1 cellular context compared by ENCODE assay signal in the genomic region with DNA sequence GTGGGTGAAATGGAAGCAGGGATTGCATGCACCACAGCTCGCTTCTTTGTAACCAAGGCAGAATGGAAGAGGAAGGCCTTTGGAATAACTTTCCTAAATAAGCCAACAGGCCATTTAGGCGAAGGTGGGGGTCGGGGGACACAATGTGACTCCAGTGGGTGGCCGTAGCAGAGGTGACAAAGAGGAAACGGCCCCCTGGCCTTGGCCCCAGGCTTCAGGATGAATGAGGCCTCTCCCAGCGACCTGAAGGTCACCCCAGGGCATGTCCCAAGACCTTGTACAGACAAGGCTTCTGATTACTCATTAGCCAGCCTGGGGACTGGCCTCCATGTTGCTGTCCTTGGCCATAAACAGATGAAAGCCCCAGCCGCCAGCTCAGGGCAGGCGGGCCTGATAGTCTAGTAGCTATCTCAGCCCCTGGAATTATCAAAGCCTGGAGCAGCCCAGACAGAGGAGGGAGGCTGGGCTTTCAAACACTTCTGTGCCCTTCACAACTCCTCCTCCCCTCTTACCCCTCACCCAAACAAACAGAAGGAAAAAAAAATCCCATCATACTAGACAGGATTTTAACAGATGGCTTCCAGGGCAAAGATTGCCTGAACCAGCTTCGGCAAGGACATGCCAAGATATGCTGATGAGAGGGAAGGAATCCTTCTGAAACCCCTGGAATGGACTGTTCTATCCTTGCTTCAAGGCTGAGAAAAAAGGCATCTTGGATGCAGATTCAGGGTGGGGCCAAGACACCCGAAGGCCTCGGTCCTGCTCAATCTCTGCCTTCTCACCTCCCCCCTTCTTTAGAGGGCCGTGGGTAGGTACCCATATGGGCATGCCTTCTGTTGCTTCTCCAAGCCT.
TF ChIP-seq lines count a peak whose summit lies in the region.

No MANE protein-coding gene starts in this region.

TF ChIP-seq in HepG2, 621 proteins besides CTCF, POLR2A, EP300 and RAD21 (continued from another document and continues in another):
- TF ChIP-seq HNF4G (IDR thresholded peaks at IDR 0.05; ENCODE audit: borderline replicate concordance, low read depth, low read length), result peak; percentile 75
- peak; percentile 92 for TF ChIP-seq HNF4G (CRISPR knock-in tag; IDR thresholded peaks at IDR 0.05; ENCODE audit: borderline replicate concordance, low read depth)
- peak; percentile 99 for TF ChIP-seq TBX2 (CRISPR knock-in tag; IDR thresholded peaks at IDR 0.05; ENCODE audit: borderline replicate concordance)
- TF ChIP-seq ZSCAN31 (CRISPR knock-in tag; IDR thresholded peaks at IDR 0.05; ENCODE audit: low read depth), result peak; percentile 48; the same call in 1 of the 2 replicates
- TF ChIP-seq ELF3 (CRISPR knock-in tag; IDR thresholded peaks at IDR 0.05), result peak; percentile 95
- TF ChIP-seq IKZF4 (CRISPR knock-in tag; IDR thresholded peaks at IDR 0.05; ENCODE audit: borderline replicate concordance, low read depth, not compliant biosample characterization), result no peak
- TF ChIP-seq, protein P1, sequence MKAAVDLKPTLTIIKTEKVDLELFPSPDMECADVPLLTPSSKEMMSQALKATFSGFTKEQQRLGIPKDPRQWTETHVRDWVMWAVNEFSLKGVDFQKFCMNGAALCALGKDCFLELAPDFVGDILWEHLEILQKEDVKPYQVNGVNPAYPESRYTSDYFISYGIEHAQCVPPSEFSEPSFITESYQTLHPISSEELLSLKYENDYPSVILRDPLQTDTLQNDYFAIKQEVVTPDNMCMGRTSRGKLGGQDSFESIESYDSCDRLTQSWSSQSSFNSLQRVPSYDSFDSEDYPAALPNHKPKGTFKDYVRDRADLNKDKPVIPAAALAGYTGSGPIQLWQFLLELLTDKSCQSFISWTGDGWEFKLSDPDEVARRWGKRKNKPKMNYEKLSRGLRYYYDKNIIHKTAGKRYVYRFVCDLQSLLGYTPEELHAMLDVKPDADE (CRISPR knock-in tag; IDR thresholded peaks at IDR 0.05), result no peak
- TF ChIP-seq TCF7L2 (IDR thresholded peaks at IDR 0.05; ENCODE audit: low read depth, low read length), result peak; percentile 95
- TF ChIP-seq, protein P2, sequence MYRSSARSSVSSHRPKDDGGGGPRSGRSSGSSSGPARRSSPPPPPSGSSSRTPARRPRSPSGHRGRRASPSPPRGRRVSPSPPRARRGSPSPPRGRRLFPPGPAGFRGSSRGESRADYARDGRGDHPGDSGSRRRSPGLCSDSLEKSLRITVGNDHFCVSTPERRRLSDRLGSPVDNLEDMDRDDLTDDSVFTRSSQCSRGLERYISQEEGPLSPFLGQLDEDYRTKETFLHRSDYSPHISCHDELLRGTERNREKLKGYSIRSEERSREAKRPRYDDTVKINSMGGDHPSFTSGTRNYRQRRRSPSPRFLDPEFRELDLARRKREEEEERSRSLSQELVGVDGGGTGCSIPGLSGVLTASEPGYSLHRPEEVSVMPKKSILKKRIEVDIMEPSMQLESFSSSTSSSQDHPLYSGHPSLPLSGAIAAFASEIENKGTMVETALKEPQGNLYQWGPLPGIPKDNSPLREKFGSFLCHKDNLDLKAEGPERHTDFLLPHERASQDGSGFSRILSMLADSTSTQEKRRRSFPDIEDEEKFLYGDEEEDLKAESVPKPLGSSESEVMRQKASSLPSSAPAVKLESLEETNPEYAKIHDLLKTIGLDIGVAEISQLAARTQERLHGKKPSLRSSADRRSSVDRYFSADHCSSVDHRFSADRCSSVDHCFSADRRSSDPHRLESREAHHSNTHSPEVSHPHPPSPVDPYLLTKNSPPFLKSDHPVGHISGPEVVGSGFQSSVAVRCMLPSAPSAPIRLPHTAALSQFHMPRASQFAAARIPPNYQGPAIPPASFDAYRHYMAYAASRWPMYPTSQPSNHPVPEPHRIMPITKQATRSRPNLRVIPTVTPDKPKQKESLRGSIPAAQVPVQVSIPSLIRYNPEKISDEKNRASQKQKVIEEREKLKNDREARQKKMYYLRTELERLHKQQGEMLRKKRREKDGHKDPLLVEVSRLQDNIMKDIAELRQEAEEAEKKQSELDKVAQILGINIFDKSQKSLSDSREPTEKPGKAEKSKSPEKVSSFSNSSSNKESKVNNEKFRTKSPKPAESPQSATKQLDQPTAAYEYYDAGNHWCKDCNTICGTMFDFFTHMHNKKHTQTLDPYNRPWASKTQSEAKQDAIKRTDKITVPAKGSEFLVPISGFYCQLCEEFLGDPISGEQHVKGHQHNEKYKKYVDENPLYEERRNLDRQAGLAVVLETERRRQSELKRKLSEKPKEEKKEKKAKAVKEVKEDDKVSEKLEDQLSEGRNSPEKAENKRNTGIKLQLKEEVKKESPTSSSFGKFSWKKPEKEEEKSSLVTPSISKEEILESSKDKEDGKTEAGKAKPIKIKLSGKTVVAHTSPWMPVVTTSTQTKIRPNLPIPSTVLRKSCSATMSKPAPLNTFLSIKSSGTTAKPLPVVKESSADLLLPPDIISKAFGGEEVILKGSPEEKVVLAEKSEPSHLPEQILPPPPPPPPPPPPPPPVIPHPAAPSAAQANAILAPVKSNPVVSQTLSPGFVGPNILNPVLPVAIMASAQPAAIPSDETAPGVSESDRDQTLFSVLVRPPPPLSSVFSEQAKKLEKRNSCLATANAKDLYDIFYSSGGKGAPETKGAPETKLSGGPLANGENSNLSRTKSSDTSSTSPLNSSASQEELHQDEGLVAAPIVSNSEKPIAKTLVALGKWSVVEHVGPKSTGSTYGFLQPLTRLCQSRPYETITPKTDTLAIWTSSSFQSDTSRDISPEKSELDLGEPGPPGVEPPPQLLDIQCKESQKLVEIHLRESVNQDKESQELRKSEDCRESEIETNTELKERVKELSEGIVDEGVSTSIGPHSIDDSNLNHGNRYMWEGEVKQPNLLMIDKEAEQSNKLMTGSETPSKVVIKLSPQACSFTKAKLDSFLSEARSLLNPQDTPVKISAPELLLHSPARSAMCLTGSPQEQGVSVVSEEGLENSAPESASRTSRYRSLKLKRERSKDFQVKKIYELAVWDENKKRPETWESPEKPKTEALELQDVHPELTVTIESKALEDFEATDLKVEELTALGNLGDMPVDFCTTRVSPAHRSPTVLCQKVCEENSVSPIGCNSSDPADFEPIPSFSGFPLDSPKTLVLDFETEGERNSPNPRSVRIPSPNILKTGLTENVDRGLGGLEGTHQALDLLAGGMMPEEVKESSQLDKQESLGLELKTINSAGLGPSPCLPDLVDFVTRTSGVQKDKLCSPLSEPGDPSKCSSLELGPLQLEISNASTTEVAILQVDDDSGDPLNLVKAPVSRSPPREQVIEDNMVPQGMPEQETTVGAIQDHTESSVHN (CRISPR knock-in tag; IDR thresholded peaks at IDR 0.05), result no peak
- TF ChIP-seq, protein P3, sequence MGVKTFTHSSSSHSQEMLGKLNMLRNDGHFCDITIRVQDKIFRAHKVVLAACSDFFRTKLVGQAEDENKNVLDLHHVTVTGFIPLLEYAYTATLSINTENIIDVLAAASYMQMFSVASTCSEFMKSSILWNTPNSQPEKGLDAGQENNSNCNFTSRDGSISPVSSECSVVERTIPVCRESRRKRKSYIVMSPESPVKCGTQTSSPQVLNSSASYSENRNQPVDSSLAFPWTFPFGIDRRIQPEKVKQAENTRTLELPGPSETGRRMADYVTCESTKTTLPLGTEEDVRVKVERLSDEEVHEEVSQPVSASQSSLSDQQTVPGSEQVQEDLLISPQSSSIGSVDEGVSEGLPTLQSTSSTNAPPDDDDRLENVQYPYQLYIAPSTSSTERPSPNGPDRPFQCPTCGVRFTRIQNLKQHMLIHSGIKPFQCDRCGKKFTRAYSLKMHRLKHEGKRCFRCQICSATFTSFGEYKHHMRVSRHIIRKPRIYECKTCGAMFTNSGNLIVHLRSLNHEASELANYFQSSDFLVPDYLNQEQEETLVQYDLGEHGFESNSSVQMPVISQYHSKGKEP (CRISPR knock-in tag; IDR thresholded peaks at IDR 0.05), result no peak
- TF ChIP-seq, protein P4, sequence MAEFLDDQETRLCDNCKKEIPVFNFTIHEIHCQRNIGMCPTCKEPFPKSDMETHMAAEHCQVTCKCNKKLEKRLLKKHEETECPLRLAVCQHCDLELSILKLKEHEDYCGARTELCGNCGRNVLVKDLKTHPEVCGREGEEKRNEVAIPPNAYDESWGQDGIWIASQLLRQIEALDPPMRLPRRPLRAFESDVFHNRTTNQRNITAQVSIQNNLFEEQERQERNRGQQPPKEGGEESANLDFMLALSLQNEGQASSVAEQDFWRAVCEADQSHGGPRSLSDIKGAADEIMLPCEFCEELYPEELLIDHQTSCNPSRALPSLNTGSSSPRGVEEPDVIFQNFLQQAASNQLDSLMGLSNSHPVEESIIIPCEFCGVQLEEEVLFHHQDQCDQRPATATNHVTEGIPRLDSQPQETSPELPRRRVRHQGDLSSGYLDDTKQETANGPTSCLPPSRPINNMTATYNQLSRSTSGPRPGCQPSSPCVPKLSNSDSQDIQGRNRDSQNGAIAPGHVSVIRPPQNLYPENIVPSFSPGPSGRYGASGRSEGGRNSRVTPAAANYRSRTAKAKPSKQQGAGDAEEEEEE (CRISPR knock-in tag; IDR thresholded peaks at IDR 0.05; ENCODE audit: borderline replicate concordance), result no peak
- no peak for TF ChIP-seq MAFF (IDR thresholded peaks at IDR 0.05; ENCODE audit: low read depth, low read length)
- no peak; the same call in 1 of the 2 replicates for TF ChIP-seq KAT7 (CRISPR knock-in tag; IDR thresholded peaks at IDR 0.05; ENCODE audit: borderline replicate concordance)
- TF ChIP-seq, protein P5, sequence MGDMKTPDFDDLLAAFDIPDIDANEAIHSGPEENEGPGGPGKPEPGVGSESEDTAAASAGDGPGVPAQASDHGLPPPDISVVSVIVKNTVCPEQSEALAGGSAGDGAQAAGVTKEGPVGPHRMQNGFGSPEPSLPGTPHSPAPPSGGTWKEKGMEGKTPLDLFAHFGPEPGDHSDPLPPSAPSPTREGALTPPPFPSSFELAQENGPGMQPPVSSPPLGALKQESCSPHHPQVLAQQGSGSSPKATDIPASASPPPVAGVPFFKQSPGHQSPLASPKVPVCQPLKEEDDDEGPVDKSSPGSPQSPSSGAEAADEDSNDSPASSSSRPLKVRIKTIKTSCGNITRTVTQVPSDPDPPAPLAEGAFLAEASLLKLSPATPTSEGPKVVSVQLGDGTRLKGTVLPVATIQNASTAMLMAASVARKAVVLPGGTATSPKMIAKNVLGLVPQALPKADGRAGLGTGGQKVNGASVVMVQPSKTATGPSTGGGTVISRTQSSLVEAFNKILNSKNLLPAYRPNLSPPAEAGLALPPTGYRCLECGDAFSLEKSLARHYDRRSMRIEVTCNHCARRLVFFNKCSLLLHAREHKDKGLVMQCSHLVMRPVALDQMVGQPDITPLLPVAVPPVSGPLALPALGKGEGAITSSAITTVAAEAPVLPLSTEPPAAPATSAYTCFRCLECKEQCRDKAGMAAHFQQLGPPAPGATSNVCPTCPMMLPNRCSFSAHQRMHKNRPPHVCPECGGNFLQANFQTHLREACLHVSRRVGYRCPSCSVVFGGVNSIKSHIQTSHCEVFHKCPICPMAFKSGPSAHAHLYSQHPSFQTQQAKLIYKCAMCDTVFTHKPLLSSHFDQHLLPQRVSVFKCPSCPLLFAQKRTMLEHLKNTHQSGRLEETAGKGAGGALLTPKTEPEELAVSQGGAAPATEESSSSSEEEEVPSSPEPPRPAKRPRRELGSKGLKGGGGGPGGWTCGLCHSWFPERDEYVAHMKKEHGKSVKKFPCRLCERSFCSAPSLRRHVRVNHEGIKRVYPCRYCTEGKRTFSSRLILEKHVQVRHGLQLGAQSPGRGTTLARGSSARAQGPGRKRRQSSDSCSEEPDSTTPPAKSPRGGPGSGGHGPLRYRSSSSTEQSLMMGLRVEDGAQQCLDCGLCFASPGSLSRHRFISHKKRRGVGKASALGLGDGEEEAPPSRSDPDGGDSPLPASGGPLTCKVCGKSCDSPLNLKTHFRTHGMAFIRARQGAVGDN (CRISPR knock-in tag; IDR thresholded peaks at IDR 0.05), result peak; percentile 99
- TF ChIP-seq, protein P6, sequence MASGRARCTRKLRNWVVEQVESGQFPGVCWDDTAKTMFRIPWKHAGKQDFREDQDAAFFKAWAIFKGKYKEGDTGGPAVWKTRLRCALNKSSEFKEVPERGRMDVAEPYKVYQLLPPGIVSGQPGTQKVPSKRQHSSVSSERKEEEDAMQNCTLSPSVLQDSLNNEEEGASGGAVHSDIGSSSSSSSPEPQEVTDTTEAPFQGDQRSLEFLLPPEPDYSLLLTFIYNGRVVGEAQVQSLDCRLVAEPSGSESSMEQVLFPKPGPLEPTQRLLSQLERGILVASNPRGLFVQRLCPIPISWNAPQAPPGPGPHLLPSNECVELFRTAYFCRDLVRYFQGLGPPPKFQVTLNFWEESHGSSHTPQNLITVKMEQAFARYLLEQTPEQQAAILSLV (CRISPR knock-in tag; IDR thresholded peaks at IDR 0.05; ENCODE audit: borderline replicate concordance), result no peak
- TF ChIP-seq ZSCAN22 (CRISPR knock-in tag; IDR thresholded peaks at IDR 0.05), result peak; percentile 98
- peak; percentile 65; the same call in 1 of the 3 replicates for TF ChIP-seq MXI1 (IDR thresholded peaks at IDR 0.05; ENCODE audit: borderline replicate concordance, low read depth, low read length)
- TF ChIP-seq TCF7 (IDR thresholded peaks at IDR 0.05; ENCODE audit: low read depth), result peak; percentile 98
- TF ChIP-seq, protein P7, sequence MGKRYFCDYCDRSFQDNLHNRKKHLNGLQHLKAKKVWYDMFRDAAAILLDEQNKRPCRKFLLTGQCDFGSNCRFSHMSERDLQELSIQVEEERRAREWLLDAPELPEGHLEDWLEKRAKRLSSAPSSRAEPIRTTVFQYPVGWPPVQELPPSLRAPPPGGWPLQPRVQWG (CRISPR knock-in tag; IDR thresholded peaks at IDR 0.05; ENCODE audit: borderline replicate concordance, low read depth), result no peak
- TF ChIP-seq SAP130 (CRISPR knock-in tag; IDR thresholded peaks at IDR 0.05; ENCODE audit: low read depth), result peak; percentile 81
- TF ChIP-seq GABPA (IDR thresholded peaks at IDR 0.05; ENCODE audit: low read depth, low read length), result no peak
- TF ChIP-seq GABPA (CRISPR knock-in tag; IDR thresholded peaks at IDR 0.05; ENCODE audit: low read depth), result 0 out of 2 replicates have a peak, but pooled peaks have one; percentile 16
- no peak for TF ChIP-seq FOXM1 (CRISPR knock-in tag; IDR thresholded peaks at IDR 0.05)
- peak; percentile 89 for TF ChIP-seq HDAC2 (CRISPR knock-in tag; IDR thresholded peaks at IDR 0.05)
- TF ChIP-seq ERF (CRISPR knock-in tag; IDR thresholded peaks at IDR 0.05), result peak; percentile 94
- TF ChIP-seq NCOA2 (CRISPR knock-in tag; IDR thresholded peaks at IDR 0.05), result peak; percentile 100
- TF ChIP-seq ZNF709 (CRISPR knock-in tag; IDR thresholded peaks at IDR 0.05), result peak; percentile 26; the same call in 1 of the 2 replicates
- TF ChIP-seq MAFG (CRISPR knock-in tag; IDR thresholded peaks at IDR 0.05), result no peak
- no peak for TF ChIP-seq NFE2L1 (CRISPR knock-in tag; IDR thresholded peaks at IDR 0.05; ENCODE audit: borderline replicate concordance)
- TF ChIP-seq CBX5 (CRISPR knock-in tag; IDR thresholded peaks at IDR 0.05; ENCODE audit: borderline replicate concordance), result peak; percentile 77
- TF ChIP-seq, protein P8, sequence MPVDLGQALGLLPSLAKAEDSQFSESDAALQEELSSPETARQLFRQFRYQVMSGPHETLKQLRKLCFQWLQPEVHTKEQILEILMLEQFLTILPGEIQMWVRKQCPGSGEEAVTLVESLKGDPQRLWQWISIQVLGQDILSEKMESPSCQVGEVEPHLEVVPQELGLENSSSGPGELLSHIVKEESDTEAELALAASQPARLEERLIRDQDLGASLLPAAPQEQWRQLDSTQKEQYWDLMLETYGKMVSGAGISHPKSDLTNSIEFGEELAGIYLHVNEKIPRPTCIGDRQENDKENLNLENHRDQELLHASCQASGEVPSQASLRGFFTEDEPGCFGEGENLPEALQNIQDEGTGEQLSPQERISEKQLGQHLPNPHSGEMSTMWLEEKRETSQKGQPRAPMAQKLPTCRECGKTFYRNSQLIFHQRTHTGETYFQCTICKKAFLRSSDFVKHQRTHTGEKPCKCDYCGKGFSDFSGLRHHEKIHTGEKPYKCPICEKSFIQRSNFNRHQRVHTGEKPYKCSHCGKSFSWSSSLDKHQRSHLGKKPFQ (CRISPR knock-in tag; IDR thresholded peaks at IDR 0.05; ENCODE audit: insufficient replicate concordance), result no peak
- TF ChIP-seq ZNF652 (CRISPR knock-in tag; IDR thresholded peaks at IDR 0.05; ENCODE audit: borderline replicate concordance, low read depth), result no peak
- TF ChIP-seq ZNF333 (CRISPR knock-in tag; IDR thresholded peaks at IDR 0.05; ENCODE audit: borderline replicate concordance), result no peak
- TF ChIP-seq ZNF460 (CRISPR knock-in tag; IDR thresholded peaks at IDR 0.05; ENCODE audit: borderline replicate concordance), result peak; percentile 61; the same call in 1 of the 2 replicates
